Comparison of ENCODE assay signal across 24 cellular contexts in genomic region chr2:164150601-164151000, GRCh38.
"Had no signal": no experiment of that assay in that cellular context is flagged by ENCODE, and none has a peak within 500 bp of the region (broad histone marks: within the 10 kb centered on the region; RNA-seq: fewer than 3 reads in every experiment).

No MANE protein-coding gene starts in this region.

- H3K27me3 ChIP-seq: breast epithelium, esophagus squamous epithelium, gastrocnemius medialis, heart left ventricle, left lung, suprapubic skin had no signal

- H3K4me1 ChIP-seq: breast epithelium, esophagus squamous epithelium, gastrocnemius medialis, heart left ventricle, left lung, prostate gland, suprapubic skin had no signal

- H3K36me3 ChIP-seq: breast epithelium, esophagus squamous epithelium, gastrocnemius medialis, heart left ventricle, left lung, prostate gland, suprapubic skin had no signal

- H3K9ac ChIP-seq: SK-N-SH had no signal

- H3K9me3 ChIP-seq: breast epithelium, esophagus squamous epithelium, gastrocnemius medialis, heart left ventricle, left lung, prostate gland, SK-N-SH, suprapubic skin had no signal

- H3K4me1 Mint-ChIP-seq: activated CD4-positive, alpha-beta memory T cell treated with anti-CD3 and anti-CD28 coated beads, Interleukin-2, amount 10 ng/mL, durations not matched to agents 7 days and 5 days; memory B cell; stimulated activated naive CD8-positive, alpha-beta T cell treated with anti-CD3 and anti-CD28 coated beads, Interleukin-15, amount 100 ng/mL, for 72 hours had no signal

- H3K36me3 Mint-ChIP-seq: memory B cell had no signal

- H3K27ac Mint-ChIP-seq: activated CD4-positive, alpha-beta memory T cell treated with anti-CD3 and anti-CD28 coated beads, Interleukin-2, amount 10 ng/mL, durations not matched to agents 7 days and 5 days; activated naive CD4-positive, alpha-beta T cell treated with anti-CD3 and anti-CD28 coated beads for 36 hours; activated T-helper 2 cell treated with anti-CD3 and anti-CD28 coated beads, Interferon-gamma antibody, Interleukin-2, Interleukin-4, amounts not matched to agents 10 μg/mL and 5 μg/mL and 100 μg/mL, durations not matched to agents 14 hours and 24 hours and 36 hours; memory B cell; stimulated activated naive CD8-positive, alpha-beta T cell treated with anti-CD3 and anti-CD28 coated beads, Interleukin-15, amount 100 ng/mL, for 72 hours had no signal

- H3K27ac ChIP-seq: breast epithelium, esophagus squamous epithelium, gastrocnemius medialis, heart left ventricle, left lung, prostate gland, suprapubic skin had no signal

- DNase-seq: activated CD4-positive, alpha-beta memory T cell treated with anti-CD3 and anti-CD28 coated beads, Interleukin-2, amount 10 ng/mL, durations not matched to agents 7 days and 5 days; activated CD4-positive, alpha-beta T cell treated with anti-CD3 and anti-CD28 coated beads for 48 hours; activated CD4-positive, CD25-positive, alpha-beta regulatory T cell; activated naive CD4-positive, alpha-beta T cell treated with anti-CD3 and anti-CD28 coated beads for 36 hours; activated T-cell treated with anti-CD3 and anti-CD28 coated beads, Interleukin-2, amount 50 U/mL, for 1 hour; dermis blood vessel endothelial cell; effector memory CD4-positive, alpha-beta T cell; esophagus squamous epithelium; gastrocnemius medialis; heart left ventricle; left lung; right cardiac atrium; SK-N-SH; stimulated activated CD4-positive, alpha-beta T cell treated with anti-CD3 and anti-CD28 coated beads, Interleukin-4, amount 100 ng/mL, for 1 hour; stimulated activated naive CD8-positive, alpha-beta T cell treated with anti-CD3 and anti-CD28 coated beads, Interleukin-15, amount 100 ng/mL, for 72 hours; trophoblast cell had no signal

- FAIRE-seq: astrocyte, endothelial cell of umbilical vein had no signal

- H3K27me3 Mint-ChIP-seq: activated CD4-positive, alpha-beta memory T cell treated with anti-CD3 and anti-CD28 coated beads, Interleukin-2, amount 10 ng/mL, durations not matched to agents 7 days and 5 days; memory B cell; stimulated activated naive CD8-positive, alpha-beta T cell treated with anti-CD3 and anti-CD28 coated beads, Interleukin-15, amount 100 ng/mL, for 72 hours had no signal

- ATAC-seq: gastrocnemius medialis; heart left ventricle; left lung; right cardiac atrium; stimulated activated naive CD8-positive, alpha-beta T cell treated with anti-CD3 and anti-CD28 coated beads, Interleukin-15, amount 100 ng/mL, for 72 hours had no signal

- H3K4me3 Mint-ChIP-seq: activated CD4-positive, alpha-beta memory T cell treated with anti-CD3 and anti-CD28 coated beads, Interleukin-2, amount 10 ng/mL, durations not matched to agents 7 days and 5 days; activated naive CD4-positive, alpha-beta T cell treated with anti-CD3 and anti-CD28 coated beads for 36 hours; memory B cell; stimulated activated naive CD8-positive, alpha-beta T cell treated with anti-CD3 and anti-CD28 coated beads, Interleukin-15, amount 100 ng/mL, for 72 hours had no signal

- H3K4me2 ChIP-seq: SK-N-SH, smooth muscle cell had no signal

- H3K4me3 ChIP-seq: breast epithelium, esophagus squamous epithelium, gastrocnemius medialis, heart left ventricle, left lung, prostate gland, smooth muscle cell, suprapubic skin had no signal

- H3K9me3 Mint-ChIP-seq: activated CD4-positive, alpha-beta memory T cell treated with anti-CD3 and anti-CD28 coated beads, Interleukin-2, amount 10 ng/mL, durations not matched to agents 7 days and 5 days; activated naive CD4-positive, alpha-beta T cell treated with anti-CD3 and anti-CD28 coated beads for 36 hours; activated T-helper 2 cell treated with anti-CD3 and anti-CD28 coated beads, Interferon-gamma antibody, Interleukin-2, Interleukin-4, amounts not matched to agents 10 μg/mL and 5 μg/mL and 100 μg/mL, durations not matched to agents 14 hours and 24 hours and 36 hours; memory B cell had no signal
